17 cellular contexts compared by ENCODE assay signal in the genomic region with DNA sequence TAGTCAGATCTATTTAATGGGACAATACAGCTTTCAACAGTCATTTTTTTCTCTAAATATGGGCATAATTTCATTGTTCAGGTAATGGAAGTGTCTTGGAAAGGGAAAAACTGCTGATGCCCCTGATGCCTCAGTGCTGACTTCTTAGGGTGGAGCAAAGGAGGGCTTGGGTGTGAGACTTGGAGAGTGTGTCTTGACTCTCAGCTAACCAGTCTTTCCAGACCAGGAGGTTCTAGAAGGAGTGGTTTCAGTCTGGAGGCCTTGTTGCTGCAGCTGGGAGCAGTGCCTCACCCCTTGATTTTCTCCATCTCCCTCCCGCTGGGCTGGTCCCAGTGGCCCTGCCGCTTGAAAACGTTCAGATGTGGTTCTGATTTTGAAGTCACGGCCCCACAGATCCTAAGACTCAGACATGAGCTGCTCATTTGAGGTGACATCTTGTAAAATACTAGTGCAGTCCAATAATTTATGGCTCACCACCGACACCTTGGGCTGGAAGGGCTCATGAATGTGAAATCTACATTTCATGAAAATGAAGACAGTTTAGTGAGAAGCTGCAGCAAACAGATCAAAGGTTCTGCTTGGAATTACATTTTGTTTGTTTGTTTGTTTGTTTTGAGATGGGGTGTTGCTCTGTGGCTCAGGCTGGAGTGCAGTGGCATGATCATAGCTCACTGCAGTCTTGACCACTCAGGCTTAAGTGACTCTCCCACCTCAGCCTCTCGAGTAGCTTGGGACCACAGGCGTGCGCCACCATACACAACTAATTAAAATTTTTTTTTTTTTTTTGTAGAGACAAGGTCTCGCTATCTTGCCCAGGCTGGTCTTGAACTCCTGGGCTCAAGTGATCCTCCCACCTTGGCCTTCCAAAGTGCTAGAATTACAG. TPM values are rescaled to one million over a fixed set of nuclear protein-coding genes. Genes with fewer than 3 reads are reported as not detected.
DNase-seq lines count a peak whose midpoint lies in the region; TF ChIP-seq lines count a peak whose summit lies in the region.
"Had no signal": no experiment of that assay in that cellular context is flagged by ENCODE, and none has a peak within 500 bp of the region (broad histone marks: within the 10 kb centered on the region; RNA-seq: fewer than 3 reads in every experiment).

No MANE protein-coding gene starts in this region.

- WGBS in transverse colon (ENCODE audit: low coverage in 1 of 2), 2 donors: 80 to 95% methylated on average over 4 to 9 of the region's 9 CpGs

- H3K27me3 ChIP-seq in transverse colon: peaks cover 22% of the 10 kb centered on the region
- H3K27me3 ChIP-seq in HAP-1 (ENCODE audit: low read depth): no peaks in the 10 kb centered on the region
- H3K27me3 ChIP-seq: ovary had no signal

- no peak overlapping the region for H3K4me3 ChIP-seq in transverse colon
- H3K4me3 ChIP-seq in HAP-1: no peak overlapping the region
- H3K4me3 ChIP-seq: MG63, ovary had no signal

- in situ Hi-C loops in transverse colon (cut with MboI; ENCODE audit: low pct_ligation_motif_present in 1 of 4, low pct_unique_long_range_greater_than_20kb in 1 of 4, low sequenced_read_pairs in 3 of 4): no loop called here
- in situ Hi-C loops in HAP-1 (cut with MboI; ENCODE audit: low sequenced_read_pairs): no loop called here

- DNase-seq in DMS53 (lab: John Stamatoyannopoulos, UW): peak; percentile 27
- DNase-seq in DMS53 treated with DMSO at 0.1 percent for 48 hours (lab: John Stamatoyannopoulos, UW; ENCODE audit: unreplicated experiment): no peak
- no peak for DNase-seq in chondrocyte (ENCODE audit: low spot score)
- DNase-seq in mesothelial cell of epicardium (ENCODE audit: low spot score in 2 of 2, unreplicated experiment in 2 of 2): no peak
- DNase-seq in transverse colon: peak; percentile 37
- no peak for DNase-seq in NCI-H510A treated with DMSO at 0.1 percent for 48 hours (lab: John Stamatoyannopoulos, UW)
- no peak for DNase-seq in HAP-1 (ENCODE audit: low spot score in 2 of 2)
- DNase-seq in T-helper 2 cell: no peak
- DNase-seq: activated CD4-positive, alpha-beta T cell treated with anti-CD3 and anti-CD28 coated beads, Interleukin-2, amount 50 U/mL, for 1 hour; activated CD8-positive, alpha-beta memory T cell treated with anti-CD3 and anti-CD28 coated beads, Interleukin-2, amount 50 U/mL, for 48 hours; MG63; NCI-H187 treated with DMSO at 0.1 percent for 48 hours; NCI-H446; ovary; stimulated activated CD4-positive, alpha-beta T cell treated with anti-CD3 and anti-CD28 coated beads, Interleukin-4, amount 100 ng/mL, for 1 hour; T-helper 1 cell had no signal

- no peak for TF ChIP-seq EP300 in transverse colon (IDR thresholded peaks at IDR 0.05; ENCODE audit: low read depth)

- peak overlapping the region; percentile 78 to 88 (median 86) for H3K27ac ChIP-seq in transverse colon
- H3K27ac ChIP-seq: ovary had no signal

- peaks cover 79% of the 10 kb centered on the region for H3K4me1 Mint-ChIP-seq in chondrocyte (ENCODE audit: low read depth)
- peaks cover 52% of the 10 kb centered on the region for H3K4me1 Mint-ChIP-seq in mesothelial cell of epicardium

- H3K27ac Mint-ChIP-seq in chondrocyte (ENCODE audit: unreplicated experiment) (peak overlapping the region; percentile 54), mesothelial cell of epicardium (peak overlapping the region; percentile 74)
- H3K27ac Mint-ChIP-seq: B cell had no signal

- H3K36me3 Mint-ChIP-seq in chondrocyte (ENCODE audit: low read depth) (peaks cover 16% of the 10 kb centered on the region), mesothelial cell of epicardium (no peaks in the 10 kb centered on the region)

- TF ChIP-seq POLR2A in transverse colon (IDR thresholded peaks at IDR 0.05): peak; percentile 14

- H3K36me3 ChIP-seq in transverse colon (no peaks in the 10 kb centered on the region), HAP-1 (replicated peaks) (no peaks in the 10 kb centered on the region)
- H3K36me3 ChIP-seq: MG63, ovary had no signal

- no peaks in the 10 kb centered on the region for H3K9me3 Mint-ChIP-seq in chondrocyte (ENCODE audit: low read depth)
- H3K9me3 Mint-ChIP-seq in mesothelial cell of epicardium: no peaks in the 10 kb centered on the region

- no peak for TF ChIP-seq CTCF in chondrocyte (IDR thresholded peaks at IDR 0.05)
- no peak for TF ChIP-seq CTCF in mesothelial cell of epicardium (IDR thresholded peaks at IDR 0.05; ENCODE audit: unreplicated experiment)
- TF ChIP-seq CTCF in transverse colon (IDR thresholded peaks at IDR 0.05): no peak

- intact Hi-C loops in transverse colon (cut with DNase I; ENCODE audit: low total_unique reads): no loop called here

- H3K27me3 Mint-ChIP-seq in chondrocyte (ENCODE audit: low read depth) (no peaks in the 10 kb centered on the region), mesothelial cell of epicardium (ENCODE audit: low read depth) (no peaks in the 10 kb centered on the region)

- H3K4me3 Mint-ChIP-seq in chondrocyte (ENCODE audit: unreplicated experiment) (peak overlapping the region; percentile 41), mesothelial cell of epicardium (no peak overlapping the region)
- H3K4me3 Mint-ChIP-seq: B cell had no signal

- H3K9me3 ChIP-seq in transverse colon (no peaks in the 10 kb centered on the region), HAP-1 (no peaks in the 10 kb centered on the region)
- H3K9me3 ChIP-seq: MG63, ovary had no signal

- H3K4me1 ChIP-seq in transverse colon (peaks cover 7 to 63% (median 25%) of the 10 kb centered on the region in 4 donors), HAP-1 (peaks cover 17% of the 10 kb centered on the region)

RNA-seq across cellular contexts. Expression of gene DSP, which starts 5.6 kb away (rescaled TPM):
- 464 to 589 TPM (median 471 TPM) in 3 replicates for total RNA-seq in chondrocyte
- total RNA-seq in mesothelial cell of epicardium: 163 to 172 TPM (median 171 TPM) in 3 replicates
- 100 to 1,000 TPM; 160 to 243 (median 202) TPM for total RNA-seq in transverse colon
- total RNA-seq: B cell had no signal

RNA-seq across cellular contexts. Expression of gene SNRNP48, which starts 42.9 kb away (rescaled TPM):
- total RNA-seq in chondrocyte (9.6 to 16.0 TPM (median 9.7 TPM) in 3 replicates), mesothelial cell of epicardium (11.9 to 14.2 TPM (median 13.0 TPM) in 3 replicates), transverse colon (10 to 100 TPM in 3 of 4 donors, 1 to 10 TPM in 1; 7.9 to 31.8 (median 16.6) TPM)

Comparison
In these comparisons a context has a peak if more than half of its experiments do, and no peak if none do; other contexts are left out.
1. DNase-seq: peak in DMS53 (single experiment) and transverse colon (single experiment); none in DMS53 treated with DMSO at 0.1 percent for 48 hours (single experiment), chondrocyte (single experiment), mesothelial cell of epicardium (0 of 2), NCI-H510A treated with DMSO at 0.1 percent for 48 hours (single experiment), HAP-1 (0 of 2) and T-helper 2 cell (0 of 5).